Comparison of ENCODE assay signal across 27 cellular contexts in genomic region chr6:148551226-148551625, GRCh38.
"Had no signal": no experiment of that assay in that cellular context is flagged by ENCODE, and none has a peak within 500 bp of the region (broad histone marks: within the 10 kb centered on the region; RNA-seq: fewer than 3 reads in every experiment).

No MANE protein-coding gene starts in this region.

- H3K36me3 ChIP-seq: colonic mucosa had no signal

- H3K36me3 Mint-ChIP-seq: activated naive CD8-positive, alpha-beta T cell had no signal

- DNase-seq: activated B cell treated with CpG ODN at 0.5 μM for 24 hours; activated CD4-positive, alpha-beta T cell treated with anti-CD3 and anti-CD28 coated beads for 48 hours; activated CD4-positive, alpha-beta T cell treated with anti-CD3 and anti-CD28 coated beads, Interleukin-2, amount 50 U/mL, for 1 hour; activated CD4-positive, alpha-beta T cell treated with anti-CD3 and anti-CD28 coated beads, Interleukin-2, amount 50 U/mL, for 48 hours; activated CD8-positive, alpha-beta memory T cell treated with anti-CD3 and anti-CD28 coated beads for 24 hours; activated CD8-positive, alpha-beta T cell treated with anti-CD3 and anti-CD28 coated beads for 36 hours; activated effector memory CD4-positive, alpha-beta T cell treated with Interleukin-2 at 50 U/mL for 16 hours; activated gamma-delta T cell treated with Interleukin-2 at 50 U/mL for 16 hours; activated naive CD4-positive, alpha-beta T cell treated with anti-CD3 and anti-CD28 coated beads, Interleukin-2, amount 50 U/mL, for 16 hours; activated naive CD4-positive, alpha-beta T cell treated with Interleukin-2 at 50 U/mL for 16 hours; activated T-cell treated with anti-CD3 and anti-CD28 coated beads, Interleukin-2, amount 50 U/mL, for 4 hours; amniotic stem cell; anterior cingulate cortex; central memory CD4-positive, alpha-beta T cell; cerebellar nuclear complex; colonic mucosa; effector CD8-positive, alpha-beta T cell; foreskin keratinocyte; T-helper 1 cell; T-helper 17 cell; T1000; WERI-Rb-1 had no signal

- H3K27me3 ChIP-seq: brain microvascular endothelial cell, colonic mucosa, foreskin keratinocyte, gastroesophageal sphincter had no signal

- H3K4me1 ChIP-seq: colonic mucosa, foreskin keratinocyte had no signal

- H3K27ac ChIP-seq: brain microvascular endothelial cell, colonic mucosa, foreskin keratinocyte, gastroesophageal sphincter, WERI-Rb-1 had no signal

- H3K9me3 ChIP-seq: colonic mucosa, gastroesophageal sphincter had no signal

- H3K4me3 ChIP-seq: colonic mucosa, gastroesophageal sphincter had no signal

- H3K4me3 Mint-ChIP-seq: activated B cell treated with CpG ODN at 0.5 μM for 24 hours; activated CD8-positive, alpha-beta T cell treated with anti-CD3 and anti-CD28 coated beads for 36 hours; activated naive CD8-positive, alpha-beta T cell; activated T-cell treated with anti-CD3 and anti-CD28 coated beads, Interleukin-2, amount 50 U/mL, for 4 hours; activated T-helper 17 cell treated with anti-CD3 and anti-CD28 coated beads, Interleukin-2, amount 50 U/mL, for 72 hours; T-helper 17 cell; T-helper 2 cell treated with Interferon-gamma antibody and Interleukin-4, amounts not matched to agents 5 μg/mL and 100 μg/mL, for 36 hours had no signal

- H3K4me1 Mint-ChIP-seq: activated B cell treated with CpG ODN at 0.5 μM for 24 hours; activated T-helper 17 cell treated with anti-CD3 and anti-CD28 coated beads, Interleukin-2, amount 50 U/mL, for 72 hours; T-helper 17 cell had no signal

- H3K27ac Mint-ChIP-seq: activated B cell treated with CpG ODN at 0.5 μM for 24 hours; activated CD8-positive, alpha-beta T cell treated with anti-CD3 and anti-CD28 coated beads for 36 hours; activated naive CD8-positive, alpha-beta T cell; activated T-helper 17 cell treated with anti-CD3 and anti-CD28 coated beads, Interleukin-2, amount 50 U/mL, for 72 hours; T-helper 17 cell; T-helper 2 cell treated with Interferon-gamma antibody and Interleukin-4, amounts not matched to agents 5 μg/mL and 100 μg/mL, for 36 hours had no signal

- H3K9me3 Mint-ChIP-seq: activated B cell treated with CpG ODN at 0.5 μM for 24 hours; activated T-cell treated with anti-CD3 and anti-CD28 coated beads, Interleukin-2, amount 50 U/mL, for 4 hours; T-helper 2 cell treated with Interferon-gamma antibody and Interleukin-4, amounts not matched to agents 5 μg/mL and 100 μg/mL, for 36 hours had no signal
